12 cellular contexts compared by ENCODE assay signal in the genomic region with DNA sequence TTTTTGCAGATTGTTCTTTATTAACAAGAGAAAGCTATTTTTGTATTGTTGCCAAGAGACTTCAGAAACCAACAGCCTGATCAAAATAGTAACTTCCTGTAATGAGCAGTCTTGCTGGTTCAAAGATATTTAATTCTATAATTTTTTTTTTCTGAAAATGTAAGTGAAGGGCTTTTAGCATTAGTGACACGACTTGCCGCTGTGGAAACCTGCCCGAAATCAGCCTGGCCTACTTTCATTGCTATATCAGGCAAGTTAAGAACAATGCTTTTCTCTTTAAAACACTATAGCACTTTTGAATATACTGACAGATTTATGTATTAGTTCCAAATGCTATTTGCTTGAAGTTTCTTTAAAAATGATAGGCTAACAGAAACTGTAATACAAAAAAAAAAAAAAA.
"Had no signal": no experiment of that assay in that cellular context is flagged by ENCODE, and none has a peak within 500 bp of the region (broad histone marks: within the 10 kb centered on the region; RNA-seq: fewer than 3 reads in every experiment).

No MANE protein-coding gene starts in this region.

- DNase-seq: activated CD4-positive, alpha-beta T cell treated with anti-CD3 and anti-CD28 coated beads for 48 hours; activated CD8-positive, alpha-beta memory T cell treated with anti-CD3 and anti-CD28 coated beads, Interleukin-2, amount 50 U/mL, for 48 hours; activated CD8-positive, alpha-beta T cell treated with anti-CD3 and anti-CD28 coated beads, Interleukin-2, amount 10 ng/mL, durations not matched to agents 7 days and 5 days; activated naive CD8-positive, alpha-beta T cell treated with anti-CD3 and anti-CD28 coated beads, Interleukin-2, amount 10 ng/mL, durations not matched to agents 7 days and 5 days; effector CD8-positive, alpha-beta T cell; left ventricle myocardium inferior; mesendoderm; retina; stomach; T-helper 1 cell had no signal

- H3K27me3 ChIP-seq: stomach had no signal

- H3K4me3 ChIP-seq: left ventricle myocardium inferior, skin epidermis, stomach, thoracic aorta had no signal

- H3K36me3 ChIP-seq: left ventricle myocardium inferior, stomach, thoracic aorta had no signal

- H3K4me1 ChIP-seq: stomach had no signal

- H3K9me3 ChIP-seq: stomach, thoracic aorta had no signal

- H3K27ac ChIP-seq: left ventricle myocardium inferior, skin epidermis, stomach, thoracic aorta had no signal

- ATAC-seq: activated CD8-positive, alpha-beta T cell treated with anti-CD3 and anti-CD28 coated beads, Interleukin-2, amount 10 ng/mL, durations not matched to agents 7 days and 5 days had no signal
